ENCODE assay signal across 23 cellular contexts in the genomic region with DNA sequence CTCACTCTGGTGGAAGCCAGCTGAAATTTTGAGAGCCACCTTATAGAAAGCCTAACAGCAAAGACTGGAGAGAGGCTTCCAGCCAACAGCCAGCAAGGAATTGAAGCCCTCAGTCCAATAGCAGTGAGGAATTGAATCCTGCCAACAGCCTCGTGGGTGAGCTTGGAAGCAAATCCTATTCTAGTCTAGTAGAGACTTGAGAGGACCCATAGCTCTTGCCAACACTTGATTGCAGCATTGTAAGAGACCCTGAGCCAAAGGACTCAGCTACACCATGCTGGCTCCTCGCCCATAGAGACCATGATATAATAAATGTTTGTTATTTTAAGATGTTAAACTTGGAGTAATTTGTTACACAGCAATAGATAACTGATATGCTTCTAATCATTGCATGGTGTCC.
"Had no signal": no experiment of that assay in that cellular context is flagged by ENCODE, and none has a peak within 500 bp of the region (broad histone marks: within the 10 kb centered on the region; RNA-seq: fewer than 3 reads in every experiment).

No MANE protein-coding gene starts in this region.

- ATAC-seq: activated T-helper 17 cell treated with anti-CD3 and anti-CD28 coated beads, Interleukin-2, amount 50 U/mL, for 72 hours; gastroesophageal sphincter; naive thymus-derived CD8-positive, alpha-beta T cell; stimulated activated memory B cell treated with anti-CD40 and anti-IgM and Interleukin-4, amounts not matched to agents 10 μg/mL and 1 μg/mL and 100 μg/mL, for 72 hours had no signal

- H3K27ac Mint-ChIP-seq: activated B cell treated with CpG ODN at 0.5 μM for 24 hours; activated CD4-positive, alpha-beta memory T cell treated with anti-CD3 and anti-CD28 coated beads for 36 hours; activated naive CD8-positive, alpha-beta T cell treated with anti-CD3 and anti-CD28 coated beads for 36 hours; activated T-helper 17 cell treated with anti-CD3 and anti-CD28 coated beads, Interleukin-2, amount 50 U/mL, for 72 hours; memory B cell; naive thymus-derived CD8-positive, alpha-beta T cell; stimulated activated memory B cell treated with anti-CD40 and anti-IgM and Interleukin-4, amounts not matched to agents 10 μg/mL and 1 μg/mL and 100 μg/mL, for 72 hours had no signal

- H3K9me3 ChIP-seq: pancreas, vagina had no signal

- H3K4me3 ChIP-seq: gastroesophageal sphincter, heart right ventricle, left ventricle myocardium inferior, pancreas, spleen, tibial artery, vagina had no signal

- H3K4me3 Mint-ChIP-seq: activated B cell treated with CpG ODN at 0.5 μM for 24 hours; activated CD4-positive, alpha-beta memory T cell treated with anti-CD3 and anti-CD28 coated beads for 36 hours; activated naive CD8-positive, alpha-beta T cell treated with anti-CD3 and anti-CD28 coated beads for 36 hours; activated T-helper 17 cell treated with anti-CD3 and anti-CD28 coated beads, Interleukin-2, amount 50 U/mL, for 72 hours; central memory CD8-positive, alpha-beta T cell; memory B cell; naive thymus-derived CD8-positive, alpha-beta T cell; stimulated activated memory B cell treated with anti-CD40 and anti-IgM and Interleukin-4, amounts not matched to agents 10 μg/mL and 1 μg/mL and 100 μg/mL, for 72 hours had no signal

- DNase-seq: activated B cell treated with CpG ODN at 0.5 μM for 24 hours; activated CD4-positive, alpha-beta memory T cell treated with anti-CD3 and anti-CD28 coated beads for 36 hours; activated CD4-positive, alpha-beta T cell treated with anti-CD3 and anti-CD28 coated beads for 4 hours; activated naive CD4-positive, alpha-beta T cell; activated naive CD8-positive, alpha-beta T cell treated with anti-CD3 and anti-CD28 coated beads for 36 hours; activated T-cell treated with anti-CD3 and anti-CD28 coated beads for 4 hours; brain microvascular endothelial cell; cortex of kidney; heart right ventricle; left ventricle myocardium inferior; naive thymus-derived CD8-positive, alpha-beta T cell; pancreas; spleen; stimulated activated CD4-positive, alpha-beta T cell treated with anti-CD3 and anti-CD28 coated beads, Interleukin-4, amount 100 ng/mL, for 4 hours; T-helper 1 cell; T-helper 9 cell; tibial artery had no signal

- H3K4me1 ChIP-seq: pancreas, spleen, vagina had no signal

- H3K36me3 Mint-ChIP-seq: activated CD4-positive, alpha-beta memory T cell treated with anti-CD3 and anti-CD28 coated beads for 36 hours; activated naive CD8-positive, alpha-beta T cell treated with anti-CD3 and anti-CD28 coated beads for 36 hours; memory B cell; stimulated activated memory B cell treated with anti-CD40 and anti-IgM and Interleukin-4, amounts not matched to agents 10 μg/mL and 1 μg/mL and 100 μg/mL, for 72 hours had no signal

- H3K27me3 ChIP-seq: brain microvascular endothelial cell, gastroesophageal sphincter, pancreas, tibial artery, vagina had no signal

- H3K27ac ChIP-seq: brain microvascular endothelial cell, left ventricle myocardium inferior, pancreas, spleen, tibial artery, vagina had no signal

- H3K4me1 Mint-ChIP-seq: activated B cell treated with CpG ODN at 0.5 μM for 24 hours; activated naive CD8-positive, alpha-beta T cell treated with anti-CD3 and anti-CD28 coated beads for 36 hours; activated T-helper 17 cell treated with anti-CD3 and anti-CD28 coated beads, Interleukin-2, amount 50 U/mL, for 72 hours; central memory CD8-positive, alpha-beta T cell; memory B cell; naive thymus-derived CD8-positive, alpha-beta T cell; stimulated activated memory B cell treated with anti-CD40 and anti-IgM and Interleukin-4, amounts not matched to agents 10 μg/mL and 1 μg/mL and 100 μg/mL, for 72 hours had no signal

- H3K36me3 ChIP-seq: brain microvascular endothelial cell, gastroesophageal sphincter, heart right ventricle, left ventricle myocardium inferior, pancreas, spleen, tibial artery, vagina had no signal
